13 cellular contexts compared by ENCODE assay signal in the genomic region with DNA sequence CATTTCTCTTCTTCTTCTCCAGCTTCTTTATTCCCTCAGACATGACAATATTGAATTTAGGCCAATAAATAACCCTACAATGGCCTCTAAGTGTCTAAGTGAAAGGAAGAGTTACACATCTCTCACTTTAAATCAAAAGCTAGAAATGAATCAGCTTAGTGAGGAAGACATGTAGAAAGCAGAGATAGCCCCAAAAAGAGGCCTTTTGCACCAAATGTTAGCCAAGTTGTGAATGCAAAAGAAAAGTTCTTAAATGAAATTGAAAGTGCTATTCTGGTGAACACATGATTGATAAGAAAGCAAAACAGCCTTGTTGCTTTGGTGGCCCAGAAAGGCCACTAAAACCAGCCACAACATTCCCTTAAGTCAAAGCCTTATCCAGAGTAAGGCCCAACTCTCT.
A peak's percentile ranks its signal among the peaks of the same experiment; 100 is the strongest.
DNase-seq lines count a peak whose midpoint lies in the region; ATAC-seq lines count a peak whose summit lies in the region.
"Had no signal": no experiment of that assay in that cellular context is flagged by ENCODE, and none has a peak within 500 bp of the region (broad histone marks: within the 10 kb centered on the region; RNA-seq: fewer than 3 reads in every experiment).

No MANE protein-coding gene starts in this region.

- DNase-seq in activated T-cell treated with anti-CD3 and anti-CD28 coated beads, Interleukin-2, amount 50 U/mL, for 72 hours: no peak
- DNase-seq in activated T-cell treated with anti-CD3 and anti-CD28 coated beads for 4 hours: no peak
- DNase-seq in activated T-helper 2 cell treated with anti-CD3 and anti-CD28 coated beads, Interferon-gamma antibody, Interleukin-2, Interleukin-4, amounts not matched to agents 10 μg/mL and 5 μg/mL and 100 μg/mL, durations not matched to agents 14 hours and 24 hours and 36 hours (ENCODE audit: low spot score): no peak
- no peak for DNase-seq in C1 segment of cervical spinal cord (lab: John Stamatoyannopoulos, UW)
- DNase-seq in activated gamma-delta T cell (lab: John Stamatoyannopoulos, UW): no peak
- DNase-seq: left colon, NCI-H1417 treated with DMSO at 0.1 percent for 48 hours, Peyer's patch, psoas muscle, thyroid gland had no signal

- peaks cover 0 to 1% of the 10 kb centered on the region in 2 donors for H3K9me3 Mint-ChIP-seq in activated T-cell treated with anti-CD3 and anti-CD28 coated beads, Interleukin-2, amount 50 U/mL, for 72 hours
- H3K9me3 Mint-ChIP-seq in activated T-helper 2 cell treated with anti-CD3 and anti-CD28 coated beads, Interferon-gamma antibody, Interleukin-2, Interleukin-4, amounts not matched to agents 10 μg/mL and 5 μg/mL and 100 μg/mL, durations not matched to agents 14 hours and 24 hours and 36 hours: no peaks in the 10 kb centered on the region

- H3K36me3 Mint-ChIP-seq in activated T-cell treated with anti-CD3 and anti-CD28 coated beads, Interleukin-2, amount 50 U/mL, for 72 hours (ENCODE audit: insufficient read depth in 2 of 2): no peaks in the 10 kb centered on the region
- H3K36me3 Mint-ChIP-seq in activated T-helper 2 cell treated with anti-CD3 and anti-CD28 coated beads, Interferon-gamma antibody, Interleukin-2, Interleukin-4, amounts not matched to agents 10 μg/mL and 5 μg/mL and 100 μg/mL, durations not matched to agents 14 hours and 24 hours and 36 hours (ENCODE audit: low read depth): no peaks in the 10 kb centered on the region

- intact Hi-C loops in activated T-helper 2 cell treated with anti-CD3 and anti-CD28 coated beads, Interferon-gamma antibody, Interleukin-2, Interleukin-4, amounts not matched to agents 10 μg/mL and 5 μg/mL and 100 μg/mL, durations not matched to agents 14 hours and 24 hours and 36 hours (cut with micrococcal nuclease): no loop called here

- no peak overlapping the region for H3K27ac Mint-ChIP-seq in activated T-cell treated with anti-CD3 and anti-CD28 coated beads, Interleukin-2, amount 50 U/mL, for 72 hours
- peak overlapping the region; percentile 46 for H3K27ac Mint-ChIP-seq in activated T-helper 2 cell treated with anti-CD3 and anti-CD28 coated beads, Interferon-gamma antibody, Interleukin-2, Interleukin-4, amounts not matched to agents 10 μg/mL and 5 μg/mL and 100 μg/mL, durations not matched to agents 14 hours and 24 hours and 36 hours

- ATAC-seq in activated T-cell treated with anti-CD3 and anti-CD28 coated beads, Interleukin-2, amount 50 U/mL, for 72 hours (replicated peaks in 1 of 2): peak; percentile 47 to 80
- ATAC-seq in GM21619 (IDR thresholded peaks at IDR 0.05; ENCODE audit: unreplicated experiment): peak; percentile 91
- ATAC-seq in HG03066 (IDR thresholded peaks at IDR 0.05; ENCODE audit: low read depth, unreplicated experiment): peak; percentile 50
- no peak for ATAC-seq in GM19324 (IDR thresholded peaks at IDR 0.05; ENCODE audit: low FRiP score, unreplicated experiment)
- ATAC-seq: left colon, psoas muscle had no signal

- H3K4me3 Mint-ChIP-seq in activated T-cell treated with anti-CD3 and anti-CD28 coated beads, Interleukin-2, amount 50 U/mL, for 72 hours: no peak overlapping the region
- H3K4me3 Mint-ChIP-seq in activated T-helper 2 cell treated with anti-CD3 and anti-CD28 coated beads, Interferon-gamma antibody, Interleukin-2, Interleukin-4, amounts not matched to agents 10 μg/mL and 5 μg/mL and 100 μg/mL, durations not matched to agents 14 hours and 24 hours and 36 hours (ENCODE audit: low read depth): no peak overlapping the region

- peaks cover 8% of the 10 kb centered on the region for H3K27me3 Mint-ChIP-seq in activated T-cell treated with anti-CD3 and anti-CD28 coated beads, Interleukin-2, amount 50 U/mL, for 72 hours (ENCODE audit: low read depth)
- peaks cover 2% of the 10 kb centered on the region for H3K27me3 Mint-ChIP-seq in activated T-helper 2 cell treated with anti-CD3 and anti-CD28 coated beads, Interferon-gamma antibody, Interleukin-2, Interleukin-4, amounts not matched to agents 10 μg/mL and 5 μg/mL and 100 μg/mL, durations not matched to agents 14 hours and 24 hours and 36 hours (ENCODE audit: low read depth)

- H3K4me1 Mint-ChIP-seq in activated T-cell treated with anti-CD3 and anti-CD28 coated beads, Interleukin-2, amount 50 U/mL, for 72 hours (ENCODE audit: low read depth): peaks cover 28% of the 10 kb centered on the region
- H3K4me1 Mint-ChIP-seq in activated T-helper 2 cell treated with anti-CD3 and anti-CD28 coated beads, Interferon-gamma antibody, Interleukin-2, Interleukin-4, amounts not matched to agents 10 μg/mL and 5 μg/mL and 100 μg/mL, durations not matched to agents 14 hours and 24 hours and 36 hours (ENCODE audit: low read depth): peaks cover 11% of the 10 kb centered on the region
